In the genomic region with DNA sequence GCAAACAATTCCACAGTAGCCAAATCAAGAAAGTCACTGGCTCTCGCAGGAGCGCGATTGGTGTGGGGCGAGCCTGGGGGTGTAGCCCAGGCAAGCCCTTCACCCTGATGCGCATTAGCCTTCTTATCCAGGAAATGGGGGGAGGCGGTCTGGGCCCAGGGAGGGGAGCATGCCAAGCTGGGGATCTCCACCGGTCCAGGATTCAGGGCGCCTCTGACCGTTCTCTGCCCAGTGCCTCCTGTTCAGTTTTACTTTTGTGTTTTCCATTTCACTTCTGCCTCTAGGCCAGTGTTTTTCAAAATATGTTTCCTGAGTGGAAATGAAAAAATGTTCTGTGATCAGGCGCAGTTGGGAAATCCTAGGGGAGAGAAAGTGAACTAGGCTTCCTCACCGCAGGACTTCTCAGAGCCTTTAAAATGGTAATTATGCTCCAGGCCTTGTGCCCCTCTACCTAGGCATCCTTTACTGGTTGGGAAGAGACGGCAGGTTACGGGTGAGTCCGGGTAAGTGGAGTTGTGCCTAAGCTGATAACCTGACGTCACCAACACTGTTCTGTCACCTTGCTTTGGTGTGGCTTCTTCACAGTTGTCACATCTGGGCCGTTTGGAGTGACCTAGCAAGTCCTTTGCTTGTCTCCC, we compare ENCODE assay signal across 12 cellular contexts. TPM values are rescaled to one million over a fixed set of nuclear protein-coding genes. Genes with fewer than 3 reads are reported as not detected.
A peak's percentile ranks its signal among the peaks of the same experiment; 100 is the strongest.
DNase-seq lines count a peak whose midpoint lies in the region; FAIRE-seq and TF ChIP-seq lines count a peak whose summit lies in the region.
"Had no signal": no experiment of that assay in that cellular context is flagged by ENCODE, and none has a peak within 500 bp of the region (broad histone marks: within the 10 kb centered on the region; RNA-seq: fewer than 3 reads in every experiment).

No MANE protein-coding gene starts in this region.

- H3K9me3 Mint-ChIP-seq in T-helper 1 cell treated with Interleukin-12 subunit alpha and Interleukin-12 subunit beta and Interleukin-4 antibody, amounts not matched to agents 30 μg/mL and 1 μg/mL, for 36 hours = no peaks in the 10 kb centered on the region
- no peaks in the 10 kb centered on the region for H3K9me3 Mint-ChIP-seq in activated T-helper 1 cell treated with anti-CD3 and anti-CD28 coated beads, Interleukin-12 subunit alpha, Interleukin-12 subunit beta, Interleukin-2, Interleukin-4 antibody, amounts not matched to agents 30 ng/mL and 10 ng/mL and 1 ng/mL, durations not matched to agents 14 hours and 24 hours and 36 hours

- H3K27ac ChIP-seq in iPS-20b (ENCODE audit: low read length) (peak overlapping the region; percentile 69), small intestine (ENCODE audit: low read depth in 1 of 2, low read length in 1 of 2) (peak overlapping the region; percentile 81 to 96)

- peaks cover 2% of the 10 kb centered on the region for H3K36me3 Mint-ChIP-seq in T-helper 1 cell treated with Interleukin-12 subunit alpha and Interleukin-12 subunit beta and Interleukin-4 antibody, amounts not matched to agents 30 μg/mL and 1 μg/mL, for 36 hours (ENCODE audit: low read depth)
- peaks cover 1% of the 10 kb centered on the region for H3K36me3 Mint-ChIP-seq in activated T-helper 1 cell treated with anti-CD3 and anti-CD28 coated beads, Interleukin-12 subunit alpha, Interleukin-12 subunit beta, Interleukin-2, Interleukin-4 antibody, amounts not matched to agents 30 ng/mL and 10 ng/mL and 1 ng/mL, durations not matched to agents 14 hours and 24 hours and 36 hours (ENCODE audit: low read depth)

- H3K27ac Mint-ChIP-seq in T-helper 1 cell treated with Interleukin-12 subunit alpha and Interleukin-12 subunit beta and Interleukin-4 antibody, amounts not matched to agents 30 μg/mL and 1 μg/mL, for 36 hours = no peak overlapping the region
- H3K27ac Mint-ChIP-seq in activated T-helper 1 cell treated with anti-CD3 and anti-CD28 coated beads, Interleukin-12 subunit alpha, Interleukin-12 subunit beta, Interleukin-2, Interleukin-4 antibody, amounts not matched to agents 30 ng/mL and 10 ng/mL and 1 ng/mL, durations not matched to agents 14 hours and 24 hours and 36 hours = no peak overlapping the region

- DNase-seq in T-helper 1 cell = no peak
- DNase-seq in activated T-helper 1 cell treated with anti-CD3 and anti-CD28 coated beads, Interleukin-12 subunit alpha, Interleukin-12 subunit beta, Interleukin-2, Interleukin-4 antibody, amounts not matched to agents 30 ng/mL and 10 ng/mL and 1 ng/mL, durations not matched to agents 14 hours and 24 hours and 36 hours (ENCODE audit: low spot score) = no peak
- DNase-seq in small intestine = peak; percentile 48
- no peak for DNase-seq in H54 (ENCODE audit: insufficient read length, low spot score)
- DNase-seq in NCI-H774 (lab: John Stamatoyannopoulos, UW) = no peak
- no peak for DNase-seq in NCI-H2081 (lab: John Stamatoyannopoulos, UW)
- DNase-seq: 8988T, hypothalamus, NCI-H446 had no signal

- no peaks in the 10 kb centered on the region for H3K9me3 ChIP-seq in iPS-20b (ENCODE audit: insufficient read depth, low read depth, low read length)
- no peaks in the 10 kb centered on the region for H3K9me3 ChIP-seq in small intestine (ENCODE audit: control insufficient read depth, low read depth)

- FAIRE-seq in small intestine (lab: Jason Lieb, UNC) (no peak), H54 (lab: Jason Lieb, UNC) (no peak)
- FAIRE-seq: colon had no signal

- H3K27me3 Mint-ChIP-seq in T-helper 1 cell treated with Interleukin-12 subunit alpha and Interleukin-12 subunit beta and Interleukin-4 antibody, amounts not matched to agents 30 μg/mL and 1 μg/mL, for 36 hours (ENCODE audit: low read depth) = no peaks in the 10 kb centered on the region
- no peaks in the 10 kb centered on the region for H3K27me3 Mint-ChIP-seq in activated T-helper 1 cell treated with anti-CD3 and anti-CD28 coated beads, Interleukin-12 subunit alpha, Interleukin-12 subunit beta, Interleukin-2, Interleukin-4 antibody, amounts not matched to agents 30 ng/mL and 10 ng/mL and 1 ng/mL, durations not matched to agents 14 hours and 24 hours and 36 hours (ENCODE audit: insufficient read depth)

- peak overlapping the region; percentile 52; the same call in 1 of the 2 replicates for H3K9ac ChIP-seq in iPS-20b (ENCODE audit: low read depth, low read length)

- H3K4me1 ChIP-seq in iPS-20b (ENCODE audit: insufficient read depth, low read length) (peaks cover 39% of the 10 kb centered on the region), small intestine (ENCODE audit: control insufficient read depth in 2 of 2, insufficient read depth in 1 of 2, low read depth in 1 of 2, low read length in 1 of 2) (peaks cover 23 to 32% of the 10 kb centered on the region in 2 donors)

- intact Hi-C loops in activated T-helper 1 cell treated with anti-CD3 and anti-CD28 coated beads, Interleukin-12 subunit alpha, Interleukin-12 subunit beta, Interleukin-2, Interleukin-4 antibody, amounts not matched to agents 30 ng/mL and 10 ng/mL and 1 ng/mL, durations not matched to agents 14 hours and 24 hours and 36 hours (cut with micrococcal nuclease) = no loop called here

- H3K4me3 ChIP-seq in iPS-20b (ENCODE audit: low read length) (no peak overlapping the region), small intestine (ENCODE audit: low read depth in 1 of 2, low read length in 2 of 2) (no peak overlapping the region)

- peaks cover 50% of the 10 kb centered on the region for H3K4me1 Mint-ChIP-seq in T-helper 1 cell treated with Interleukin-12 subunit alpha and Interleukin-12 subunit beta and Interleukin-4 antibody, amounts not matched to agents 30 μg/mL and 1 μg/mL, for 36 hours (ENCODE audit: low read depth)
- peaks cover 68% of the 10 kb centered on the region for H3K4me1 Mint-ChIP-seq in activated T-helper 1 cell treated with anti-CD3 and anti-CD28 coated beads, Interleukin-12 subunit alpha, Interleukin-12 subunit beta, Interleukin-2, Interleukin-4 antibody, amounts not matched to agents 30 ng/mL and 10 ng/mL and 1 ng/mL, durations not matched to agents 14 hours and 24 hours and 36 hours (ENCODE audit: low read depth)

- TF ChIP-seq POLR2A in H54 (IDR thresholded peaks at IDR 0.05; ENCODE audit: low read depth, low read length) = no peak

- WGBS in small intestine, 3 donors = 58 to 64% (median 63%) methylated on average over 16 of the region's 16 CpGs

- H3K4me3 Mint-ChIP-seq in T-helper 1 cell treated with Interleukin-12 subunit alpha and Interleukin-12 subunit beta and Interleukin-4 antibody, amounts not matched to agents 30 μg/mL and 1 μg/mL, for 36 hours = peak overlapping the region; percentile 16
- H3K4me3 Mint-ChIP-seq in activated T-helper 1 cell treated with anti-CD3 and anti-CD28 coated beads, Interleukin-12 subunit alpha, Interleukin-12 subunit beta, Interleukin-2, Interleukin-4 antibody, amounts not matched to agents 30 ng/mL and 10 ng/mL and 1 ng/mL, durations not matched to agents 14 hours and 24 hours and 36 hours = peak overlapping the region; percentile 20

- no peaks in the 10 kb centered on the region for H3K36me3 ChIP-seq in iPS-20b (ENCODE audit: insufficient read depth, low read depth, low read length)
- H3K36me3 ChIP-seq in small intestine (ENCODE audit: control insufficient read depth in 2 of 2, insufficient read depth in 2 of 2, low read length in 2 of 2) = no peaks in the 10 kb centered on the region

- H3K27me3 ChIP-seq in iPS-20b (ENCODE audit: insufficient read depth, low read length) (no peaks in the 10 kb centered on the region), small intestine (ENCODE audit: control insufficient read depth in 2 of 2, insufficient read depth in 2 of 2, low read length in 2 of 2) (no peaks in the 10 kb centered on the region)

RNA-seq across cellular contexts. Expression of a gene that starts 18.4 kb away (rescaled TPM):
- total RNA-seq in activated T-helper 1 cell treated with anti-CD3 and anti-CD28 coated beads, Interleukin-12 subunit alpha, Interleukin-12 subunit beta, Interleukin-2, Interleukin-4 antibody, amounts not matched to agents 30 ng/mL and 10 ng/mL and 1 ng/mL, durations not matched to agents 14 hours and 24 hours and 36 hours = 21.4 and 23.9 TPM in 2 replicates
- 10 to 100 TPM; 39.7 to 84.1 (median 72.8) TPM for polyA plus RNA-seq in small intestine

RNA-seq across cellular contexts. Expression of a gene that starts 59.0 kb away (rescaled TPM):
- 33.9 and 39.7 TPM in 2 replicates for total RNA-seq in activated T-helper 1 cell treated with anti-CD3 and anti-CD28 coated beads, Interleukin-12 subunit alpha, Interleukin-12 subunit beta, Interleukin-2, Interleukin-4 antibody, amounts not matched to agents 30 ng/mL and 10 ng/mL and 1 ng/mL, durations not matched to agents 14 hours and 24 hours and 36 hours
- 100 to 1,000 TPM in 2 of 3 donors, 10 to 100 TPM in 1; 39.4 to 168 (median 109) TPM for polyA plus RNA-seq in small intestine
